24 cellular contexts compared by ENCODE assay signal in genomic region chr11:3346587-3346986, GRCh38.
"Had no signal": no experiment of that assay in that cellular context is flagged by ENCODE, and none has a peak within 500 bp of the region (broad histone marks: within the 10 kb centered on the region; RNA-seq: fewer than 3 reads in every experiment).

No MANE protein-coding gene starts in this region.

- H3K4me3 Mint-ChIP-seq: dendritic cell treated with granulocyte-macrophage colony-stimulating factor and Interleukin-4, amounts not matched to agents 40 ng/mL and 50 ng/mL, for 4 days; effector memory CD8-positive, alpha-beta T cell; endodermal cell had no signal

- H3K4me1 ChIP-seq: colonic mucosa, esophagus muscularis mucosa, esophagus squamous epithelium, foreskin keratinocyte, gastrocnemius medialis, gastroesophageal sphincter, heart left ventricle, heart right ventricle had no signal

- DNase-seq: colonic mucosa; cortex of kidney; dermis blood vessel endothelial cell; dorsolateral prefrontal cortex; effector CD4-positive, alpha-beta T cell; effector memory CD4-positive, alpha-beta T cell; effector memory CD8-positive, alpha-beta T cell; endodermal cell; erythroblast; esophagus squamous epithelium; foreskin fibroblast; foreskin keratinocyte; foreskin melanocyte; gastrocnemius medialis; glutamatergic neuron; head of caudate nucleus; heart left ventricle; heart right ventricle had no signal

- H3K4me3 ChIP-seq: colonic mucosa, coronary artery, dorsolateral prefrontal cortex, esophagus muscularis mucosa, esophagus squamous epithelium, gastrocnemius medialis, gastroesophageal sphincter, heart left ventricle, heart right ventricle had no signal

- H3K27ac ChIP-seq: colonic mucosa, coronary artery, dorsolateral prefrontal cortex, epithelial cell of prostate, esophagus muscularis mucosa, esophagus squamous epithelium, foreskin keratinocyte, gastrocnemius medialis, gastroesophageal sphincter, heart left ventricle, heart right ventricle had no signal

- H3K36me3 ChIP-seq: colonic mucosa, esophagus muscularis mucosa, esophagus squamous epithelium, gastrocnemius medialis, gastroesophageal sphincter, heart left ventricle, heart right ventricle had no signal

- ATAC-seq: effector memory CD8-positive, alpha-beta T cell; esophagus mucosa; foreskin keratinocyte; gastrocnemius medialis; gastroesophageal sphincter; heart left ventricle; heart right ventricle had no signal

- H3K27me3 ChIP-seq: colonic mucosa had no signal

- H3K27ac Mint-ChIP-seq: dendritic cell treated with granulocyte-macrophage colony-stimulating factor and Interleukin-4, amounts not matched to agents 40 ng/mL and 50 ng/mL, for 4 days; effector memory CD8-positive, alpha-beta T cell; endodermal cell had no signal

- H3K9me3 ChIP-seq: colonic mucosa had no signal
